2 cellular contexts compared by ENCODE assay signal in the genomic region with DNA sequence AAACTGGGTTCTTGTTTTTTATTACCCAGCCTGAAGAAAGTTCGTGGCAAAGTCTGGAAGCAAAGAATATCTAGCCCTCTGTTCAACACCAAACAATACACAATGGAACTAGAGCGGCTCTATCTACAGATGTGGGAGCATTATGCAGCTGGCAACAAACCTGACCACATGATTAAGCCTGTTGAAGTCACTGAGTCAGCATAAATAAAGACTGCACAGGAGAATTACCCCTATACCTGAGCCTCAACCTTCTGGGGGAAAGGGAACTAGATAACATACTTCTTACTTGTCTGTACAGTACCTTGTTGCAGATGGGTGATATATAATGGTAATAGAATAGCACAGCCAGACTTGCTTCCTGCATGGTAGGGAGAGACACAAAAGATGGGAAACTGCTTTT.
A peak's percentile ranks its signal among the peaks of the same experiment; 100 is the strongest.
TF ChIP-seq lines count a peak whose summit lies in the region.

No MANE protein-coding gene starts in this region.

TF ChIP-seq in HEK293, 187 proteins besides CTCF, POLR2A, EP300 and RAD21:
- peak; percentile 21; the same call in 1 of the 2 replicates for TF ChIP-seq ZNF146 (tag by site-specific recombination; IDR thresholded peaks at IDR 0.05)
- TF ChIP-seq, protein P1, sequence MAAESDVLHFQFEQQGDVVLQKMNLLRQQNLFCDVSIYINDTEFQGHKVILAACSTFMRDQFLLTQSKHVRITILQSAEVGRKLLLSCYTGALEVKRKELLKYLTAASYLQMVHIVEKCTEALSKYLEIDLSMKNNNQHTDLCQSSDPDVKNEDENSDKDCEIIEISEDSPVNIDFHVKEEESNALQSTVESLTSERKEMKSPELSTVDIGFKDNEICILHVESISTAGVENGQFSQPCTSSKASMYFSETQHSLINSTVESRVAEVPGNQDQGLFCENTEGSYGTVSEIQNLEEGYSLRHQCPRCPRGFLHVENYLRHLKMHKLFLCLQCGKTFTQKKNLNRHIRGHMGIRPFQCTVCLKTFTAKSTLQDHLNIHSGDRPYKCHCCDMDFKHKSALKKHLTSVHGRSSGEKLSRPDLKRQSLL (tag by site-specific recombination; IDR thresholded peaks at IDR 0.05) = 0 out of 2 replicates have a peak, but pooled peaks have one; percentile 16
- no peak for TF ChIP-seq ZNF791 (tag by site-specific recombination; IDR thresholded peaks at IDR 0.05)
TF ChIP-seq in HEK293: peak in this region for 2.

TF ChIP-seq in endothelial cell of umbilical vein, 7 proteins besides CTCF, POLR2A, EP300 and RAD21:
- TF ChIP-seq GATA2 (IDR thresholded peaks at IDR 0.05; ENCODE audit: insufficient read depth, insufficient read length, low read depth, low read length) = no peak
- TF ChIP-seq JUN (IDR thresholded peaks at IDR 0.05; ENCODE audit: borderline replicate concordance, insufficient read depth, insufficient read length, low read depth) = no peak
- TF ChIP-seq EZH2 (IDR thresholded peaks at IDR 0.05; ENCODE audit: borderline replicate concordance, low read depth, low read length, severe bottlenecking) = no peak
- TF ChIP-seq, protein P2, sequence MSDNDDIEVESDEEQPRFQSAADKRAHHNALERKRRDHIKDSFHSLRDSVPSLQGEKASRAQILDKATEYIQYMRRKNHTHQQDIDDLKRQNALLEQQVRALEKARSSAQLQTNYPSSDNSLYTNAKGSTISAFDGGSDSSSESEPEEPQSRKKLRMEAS (IDR thresholded peaks at IDR 0.05; ENCODE audit: insufficient read depth, insufficient read length) = no peak
- TF ChIP-seq POLR2AphosphoS5 (IDR thresholded peaks at IDR 0.05; ENCODE audit: insufficient read depth, low read depth, low read length) = no peak
- no peak for TF ChIP-seq MYC (IDR thresholded peaks at IDR 0.05; ENCODE audit: low read depth, low read length)
- no peak for TF ChIP-seq FOS (IDR thresholded peaks at IDR 0.05; ENCODE audit: borderline replicate concordance, insufficient read depth, low read length)
